ENCODE assay signal across 18 cellular contexts in genomic region chr7:64685741-64686140, GRCh38. TPM values are rescaled to one million over a fixed set of nuclear protein-coding genes. Genes with fewer than 3 reads are reported as not detected.
DNase-seq lines count a peak whose midpoint lies in the region; ATAC-seq, FAIRE-seq and TF ChIP-seq lines count a peak whose summit lies in the region.
"Had no signal": no experiment of that assay in that cellular context is flagged by ENCODE, and none has a peak within 500 bp of the region (broad histone marks: within the 10 kb centered on the region; RNA-seq: fewer than 3 reads in every experiment).

No MANE protein-coding gene starts in this region.

- CTCF ChIA-PET in HepG2 (lab: Yijun Ruan, JAX; ENCODE audit: low intra/inter-chr PET ratio, low total read pairs): no interaction called here

- H3K4me1 ChIP-seq in HepG2 (ENCODE audit: insufficient read depth, low read length) (peaks cover 23% of the 10 kb centered on the region), right lobe of liver (no peaks in the 10 kb centered on the region)
- H3K4me1 ChIP-seq: psoas muscle, testis had no signal

- peak overlapping the region; percentile 64 for H3K27ac ChIP-seq in HepG2 (ENCODE audit: extremely low read length, insufficient read depth, low read length)
- no peak overlapping the region for H3K27ac ChIP-seq in right lobe of liver
- H3K27ac ChIP-seq: psoas muscle, testis had no signal

- BruUV-seq in HepG2 (replicated peaks; lab: Mats Ljungman, UMichigan): no TSS peak

- H3K4me1 Mint-ChIP-seq in T-helper 17 cell: peaks cover 12% of the 10 kb centered on the region
- H3K4me1 Mint-ChIP-seq in immature natural killer cell: peaks cover 53 to 64% of the 10 kb centered on the region in 2 donors
- H3K4me1 Mint-ChIP-seq: WTC11 had no signal

- H3K4me3 Mint-ChIP-seq in T-helper 17 cell (no peak overlapping the region), immature natural killer cell (no peak overlapping the region)
- H3K4me3 Mint-ChIP-seq: WTC11 had no signal

- no peak for TF ChIP-seq POLR2A in HepG2 (IDR thresholded peaks at IDR 0.05; ENCODE audit: insufficient read depth in 1 of 2, low read depth in 2 of 2, low read length in 2 of 2)
- TF ChIP-seq POLR2A in right lobe of liver (IDR thresholded peaks at IDR 0.05): no peak

- in situ Hi-C loops in HepG2 (cut with HindIII; ENCODE audit: extremely low pct_ligation_motif_present, low pct_unique_long_range_greater_than_20kb): no loop called here

- H3K4me2 ChIP-seq in HepG2 (ENCODE audit: low read depth, low read length): no peak overlapping the region

- H3K36me3 ChIP-seq in HepG2 (replicated peaks in 1 of 2; ENCODE audit: control insufficient read depth in 1 of 2, insufficient read depth in 2 of 2, low read length in 2 of 2): peaks cover 10 to 49% of the 10 kb centered on the region in 2 experiments
- no peaks in the 10 kb centered on the region for H3K36me3 ChIP-seq in right lobe of liver

- POLR2A ChIA-PET in HepG2 (lab: Yijun Ruan, JAX): no interaction called here

- H3K27me3 ChIP-seq in HepG2 (ENCODE audit: control insufficient read depth in 1 of 2, insufficient read depth in 2 of 2, low read length in 2 of 2) (no peaks in the 10 kb centered on the region), right lobe of liver (no peaks in the 10 kb centered on the region)
- H3K27me3 ChIP-seq: testis had no signal

- no peak for ATAC-seq in HepG2
- no peak for ATAC-seq in right lobe of liver
- no peak for ATAC-seq in T-helper 17 cell
- no peak for ATAC-seq in omental fat pad (ENCODE audit: low FRiP score)
- ATAC-seq: left lobe of liver, psoas muscle, WTC11 had no signal

- H3K4me3 ChIP-seq in HepG2 (replicated peaks in 1 of 3; ENCODE audit: insufficient read depth in 1 of 3, low read depth in 2 of 3, low read length in 3 of 3) (no peak overlapping the region), right lobe of liver (no peak overlapping the region)
- H3K4me3 ChIP-seq: psoas muscle, testis had no signal

- H4K20me1 ChIP-seq in HepG2 (ENCODE audit: insufficient read depth, low read length): no peaks in the 10 kb centered on the region

- TF ChIP-seq EP300 in HepG2 (IDR thresholded peaks at IDR 0.05; ENCODE audit: low read depth in 2 of 2, low read length in 2 of 2): no peak
- no peak for TF ChIP-seq EP300 in HepG2 (CRISPR knock-in tag; IDR thresholded peaks at IDR 0.05; ENCODE audit: borderline replicate concordance)

- no peaks in the 10 kb centered on the region for H3K27me3 Mint-ChIP-seq in T-helper 17 cell
- peaks cover 0 to 2% (median 1%) of the 10 kb centered on the region in 3 donors for H3K27me3 Mint-ChIP-seq in immature natural killer cell (ENCODE audit: low read depth in 3 of 3)

- H3K9me3 Mint-ChIP-seq in immature natural killer cell: peaks cover 0 to 4% (median 0%) of the 10 kb centered on the region in 6 donors

- no peak for TF ChIP-seq RAD21 in HepG2 (CRISPR knock-in tag; IDR thresholded peaks at IDR 0.05)

- H3K27ac Mint-ChIP-seq in T-helper 17 cell (peak overlapping the region; percentile 14), immature natural killer cell (peak overlapping the region; percentile 1 to 79 (median 52))
- H3K27ac Mint-ChIP-seq: WTC11 had no signal

- FAIRE-seq in HepG2 (lab: Jason Lieb, UNC): no peak
- FAIRE-seq: RCC 7860 had no signal

- DNase-seq in HepG2 (ENCODE audit: low spot score) (no peak), right lobe of liver (no peak), T-helper 17 cell (no peak), immature natural killer cell (no peak), NCI-H1417 treated with DMSO at 0.1 percent for 48 hours (lab: John Stamatoyannopoulos, UW) (no peak), omental fat pad (ENCODE audit: low spot score) (no peak)
- no peak for DNase-seq in stimulated activated CD4-positive, alpha-beta T cell treated with anti-CD3 and anti-CD28 coated beads, Interleukin-2, amount 100 ng/mL, for 24 hours
- DNase-seq in activated CD4-positive, CD25-positive, alpha-beta regulatory T cell (lab: John Stamatoyannopoulos, UW): no peak
- DNase-seq: activated T-cell treated with anti-CD3 and anti-CD28 coated beads for 4 hours, anterior cingulate cortex, NCI-H1436 treated with DMSO at 0.1 percent for 48 hours, NCI-H510A, psoas muscle, SW 1271, testis had no signal

- peaks cover 2% of the 10 kb centered on the region for H3K79me2 ChIP-seq in HepG2 (ENCODE audit: insufficient read depth, low read length)

- H3K9ac ChIP-seq in HepG2 (ENCODE audit: insufficient read depth, low read depth, low read length): no peak overlapping the region

- WGBS in HepG2 (ENCODE audit: low lambda C conversion rate): 98% methylated on average over 3 of the region's 3 CpGs
- WGBS in right lobe of liver (ENCODE audit: insufficient coverage, low coverage, low lambda C conversion rate, missing lambda C conversion rate): 97% methylated on average over 3 of the region's 3 CpGs

- TF ChIP-seq CTCF in HepG2 (CRISPR knock-in tag; IDR thresholded peaks at IDR 0.05) (no peak), right lobe of liver (IDR thresholded peaks at IDR 0.05) (no peak), omental fat pad (IDR thresholded peaks at IDR 0.05) (no peak)

- H3K9me3 ChIP-seq in HepG2 (ENCODE audit: low read length) (no peaks in the 10 kb centered on the region), right lobe of liver (no peaks in the 10 kb centered on the region), T-helper 17 cell (ENCODE audit: control insufficient read depth, low read length, poor library complexity, severe bottlenecking) (no peaks in the 10 kb centered on the region)
- H3K9me3 ChIP-seq: psoas muscle, testis had no signal

- H3K36me3 Mint-ChIP-seq in T-helper 17 cell (ENCODE audit: low read depth): peaks cover 14% of the 10 kb centered on the region
- H3K36me3 Mint-ChIP-seq in immature natural killer cell: peaks cover 6 to 15% (median 7%) of the 10 kb centered on the region in 3 donors

- H2AFZ ChIP-seq in HepG2 (ENCODE audit: low read length): no peak overlapping the region

- intact Hi-C loops in HepG2 (cut with micrococcal nuclease; ENCODE audit: unreplicated experiment): no loop called here
- intact Hi-C loops in right lobe of liver (cut with DNase I): no loop called here

TF ChIP-seq in HepG2, 621 proteins besides CTCF, POLR2A, EP300 and RAD21 (continues in another document):
- no peak for TF ChIP-seq HMGXB3 (CRISPR knock-in tag; IDR thresholded peaks at IDR 0.05; ENCODE audit: borderline replicate concordance)

RNA-seq across cellular contexts. Expression of gene ZNF107, which starts 19.8 kb away (rescaled TPM):
- total RNA-seq in HepG2 (2016; rRNA removed; fragmentation: Illumina TruSeq; extraction: Trizol) (5.4 and 9.4 TPM in 2 replicates), right lobe of liver (1 to 10 TPM; 1.2 to 2.0 (median 1.6) TPM), T-helper 17 cell (10 to 100 TPM; 13.0 to 13.5 TPM), omental fat pad (10 to 100 TPM in 1 of 4 donors, 1 to 10 TPM in 3; 2.2 to 12.9 (median 3.7) TPM)
- total RNA-seq in HepG2 (2016; cell fraction: cytosol; rRNA removed; fragmentation: Illumina TruSeq; extraction: Trizol; ENCODE audit: low read depth): 0.44 and 0.61 TPM in 2 replicates
- total RNA-seq in HepG2 (2016; cell fraction: insoluble cytoplasmic fraction; rRNA removed; fragmentation: Illumina TruSeq; extraction: Trizol): 5.3 and 9.7 TPM in 2 replicates
- total RNA-seq in HepG2 (2016; cell fraction: membrane; rRNA removed; fragmentation: Illumina TruSeq; extraction: Trizol): 1.9 and 2.0 TPM in 2 replicates
- total RNA-seq in HepG2 (2016; cell fraction: nucleus; rRNA removed; fragmentation: Illumina TruSeq; extraction: Trizol): 11.3 and 12.4 TPM in 2 replicates
- polyA plus RNA-seq in HepG2 (2011; rRNA removed) (1.6 and 2.5 TPM in 2 replicates), immature natural killer cell (1 to 10 TPM; 2.8 to 5.6 (median 3.5) TPM)
- 0.96 and 1.1 TPM in 2 replicates for polyA plus RNA-seq in HepG2 (2011; cell fraction: cytosol; rRNA removed)
- 3.7 and 4.7 TPM in 2 replicates for polyA plus RNA-seq in HepG2 (2011; cell fraction: nucleus; rRNA removed)
- polyA plus RNA-seq in HepG2 (2012): 1.6 and 1.9 TPM in 2 replicates
- polyA plus RNA-seq in HepG2 (2016; cell fraction: cytosol; fragmentation: Illumina TruSeq; extraction: Trizol; ENCODE audit: low read depth): 0.19 and 0.23 TPM in 2 replicates
- 7.7 and 8.6 TPM in 2 replicates for polyA plus RNA-seq in HepG2 (2016; cell fraction: insoluble cytoplasmic fraction; fragmentation: Illumina TruSeq; extraction: Trizol; ENCODE audit: low read depth)
- polyA plus RNA-seq in HepG2 (2016; cell fraction: membrane; fragmentation: Illumina TruSeq; extraction: Trizol; ENCODE audit: low read depth): 0.73 and 0.80 TPM in 2 replicates
- 23.0 and 26.1 TPM in 2 replicates for polyA plus RNA-seq in HepG2 (2016; cell fraction: nucleus; fragmentation: Illumina TruSeq; extraction: Trizol; ENCODE audit: insufficient read depth, low read depth)
- polyA minus RNA-seq in HepG2 (2011; rRNA and poly(A)+ RNA removed; ENCODE audit: low replicate concordance): 1.4 TPM in 2 replicates
- polyA minus RNA-seq in HepG2 (2011; cell fraction: cytosol; rRNA and poly(A)+ RNA removed): 2.6 and 2.9 TPM in 2 replicates
- polyA minus RNA-seq in HepG2 (2011; cell fraction: nucleus; rRNA and poly(A)+ RNA removed): 9.6 and 11.2 TPM in 2 replicates
